Comparison of ENCODE assay signal across 8 cellular contexts in genomic region chr10:112202561-112203241, GRCh38. TPM values are rescaled to one million over a fixed set of nuclear protein-coding genes. Genes with fewer than 3 reads are reported as not detected.
DNase-seq lines count a peak whose midpoint lies in the region; ATAC-seq and TF ChIP-seq lines count a peak whose summit lies in the region.

No MANE protein-coding gene starts in this region.

- H3K4me1 ChIP-seq in left lung: no peaks in the 10 kb centered on the region

- H3K27ac Mint-ChIP-seq in CD14-positive monocyte: no peak overlapping the region
- H3K27ac Mint-ChIP-seq in activated CD4-positive, alpha-beta T cell treated with anti-CD3 and anti-CD28 coated beads, Interleukin-2, amount 10 ng/mL, durations not matched to agents 7 days and 5 days: no peak overlapping the region

- peak; percentile 76 for ATAC-seq in GM18508 (IDR thresholded peaks at IDR 0.05; ENCODE audit: insufficient read depth, unreplicated experiment)
- ATAC-seq in GM21786 (IDR thresholded peaks at IDR 0.05; ENCODE audit: unreplicated experiment): peak; percentile 79
- ATAC-seq in HG03558 (IDR thresholded peaks at IDR 0.05; ENCODE audit: extremely low read depth, unreplicated experiment): peak; percentile 85
- peak; percentile 23 for ATAC-seq in left lung

- H3K27ac ChIP-seq in left lung (no peak overlapping the region), substantia nigra (ENCODE audit: low read depth, low read length, poor library complexity, severe bottlenecking) (no peak overlapping the region)

- no peak overlapping the region for H3K4me3 ChIP-seq in left lung

- H3K4me3 Mint-ChIP-seq in CD14-positive monocyte: no peak overlapping the region
- H3K4me3 Mint-ChIP-seq in activated CD4-positive, alpha-beta T cell treated with anti-CD3 and anti-CD28 coated beads, Interleukin-2, amount 10 ng/mL, durations not matched to agents 7 days and 5 days: no peak overlapping the region

- DNase-seq in left lung (no peak), substantia nigra (lab: John Stamatoyannopoulos, UW) (no peak), CD14-positive monocyte (ENCODE audit: low spot score) (no peak), kidney glomerular epithelial cell (lab: John Stamatoyannopoulos, UW) (no peak)
- DNase-seq in activated CD4-positive, alpha-beta T cell treated with anti-CD3 and anti-CD28 coated beads, Interleukin-2, amount 10 ng/mL, durations not matched to agents 7 days and 5 days: no peak

- POLR2A ChIA-PET in activated CD4-positive, alpha-beta T cell treated with anti-CD3 and anti-CD28 coated beads, Interleukin-2, amount 10 ng/mL, durations not matched to agents 7 days and 5 days (lab: Charles Lee): no interaction called here

- H3K4me1 Mint-ChIP-seq in CD14-positive monocyte: no peaks in the 10 kb centered on the region
- no peaks in the 10 kb centered on the region for H3K4me1 Mint-ChIP-seq in activated CD4-positive, alpha-beta T cell treated with anti-CD3 and anti-CD28 coated beads, Interleukin-2, amount 10 ng/mL, durations not matched to agents 7 days and 5 days

- TF ChIP-seq CTCF in left lung (IDR thresholded peaks at IDR 0.05): no peak
- TF ChIP-seq CTCF in CD14-positive monocyte (IDR thresholded peaks at IDR 0.05): no peak

- no peaks in the 10 kb centered on the region for H3K36me3 ChIP-seq in left lung

- peaks cover 0 to 3% (median 0%) of the 10 kb centered on the region in 7 donors for H3K9me3 Mint-ChIP-seq in CD14-positive monocyte
- no peaks in the 10 kb centered on the region for H3K9me3 Mint-ChIP-seq in activated CD4-positive, alpha-beta T cell treated with anti-CD3 and anti-CD28 coated beads, Interleukin-2, amount 10 ng/mL, durations not matched to agents 7 days and 5 days

- H3K36me3 Mint-ChIP-seq in CD14-positive monocyte: no peaks in the 10 kb centered on the region
- no peaks in the 10 kb centered on the region for H3K36me3 Mint-ChIP-seq in activated CD4-positive, alpha-beta T cell treated with anti-CD3 and anti-CD28 coated beads, Interleukin-2, amount 10 ng/mL, durations not matched to agents 7 days and 5 days (ENCODE audit: low read depth)

- CTCF ChIA-PET in activated CD4-positive, alpha-beta T cell treated with anti-CD3 and anti-CD28 coated beads, Interleukin-2, amount 10 ng/mL, durations not matched to agents 7 days and 5 days (lab: Charles Lee): no interaction called here

- intact Hi-C loops in left lung (cut with DNase I): no loop called here
- intact Hi-C loops in CD14-positive monocyte (cut with micrococcal nuclease): no loop called here

- H3K9me3 ChIP-seq in left lung: no peaks in the 10 kb centered on the region

- H3K27me3 ChIP-seq in left lung: peaks cover 0 to 5% of the 10 kb centered on the region in 2 donors

- peaks cover 21 to 36% (median 26%) of the 10 kb centered on the region in 3 donors for H3K27me3 Mint-ChIP-seq in CD14-positive monocyte (ENCODE audit: low read depth in 3 of 3)
- peaks cover 17% of the 10 kb centered on the region for H3K27me3 Mint-ChIP-seq in activated CD4-positive, alpha-beta T cell treated with anti-CD3 and anti-CD28 coated beads, Interleukin-2, amount 10 ng/mL, durations not matched to agents 7 days and 5 days

RNA-seq across cellular contexts. Expression of gene GPAM, which starts 19.1 kb away (rescaled TPM):
- total RNA-seq in left lung: 10 to 100 TPM; 11.2 to 19.0 TPM
- polyA plus RNA-seq in CD14-positive monocyte: under 1 TPM; 0.37 to 0.59 TPM
- total RNA-seq in activated CD4-positive, alpha-beta T cell treated with anti-CD3 and anti-CD28 coated beads, Interleukin-2, amount 10 ng/mL, durations not matched to agents 7 days and 5 days: 1 to 10 TPM; 6.5 to 7.5 TPM

Comparison
In these comparisons a context has a peak if more than half of its experiments do, and no peak if none do; other contexts are left out.
1. ATAC-seq: peak in every context shown above with its lines; median percentile 85 in HG03558; 79 in GM21786; 76 in GM18508; 23 in left lung.